Comparison of ENCODE assay signal across 26 cellular contexts in genomic region chr11:121012091-121012490, GRCh38. TPM values are rescaled to one million over a fixed set of nuclear protein-coding genes. Genes with fewer than 3 reads are reported as not detected.
A peak's percentile ranks its signal among the peaks of the same experiment; 100 is the strongest.
DNase-seq lines count a peak whose midpoint lies in the region; ATAC-seq, FAIRE-seq and TF ChIP-seq lines count a peak whose summit lies in the region.
"Had no signal": no experiment of that assay in that cellular context is flagged by ENCODE, and none has a peak within 500 bp of the region (broad histone marks: within the 10 kb centered on the region; RNA-seq: fewer than 3 reads in every experiment).

No MANE protein-coding gene starts in this region.

- no peaks in the 10 kb centered on the region for H3K27me3 ChIP-seq in HUES48 (ENCODE audit: control insufficient read depth, insufficient read depth, low read length)
- no peaks in the 10 kb centered on the region for H3K27me3 ChIP-seq in GM12878 (replicated peaks in 1 of 2; ENCODE audit: control insufficient read depth in 2 of 2, insufficient read depth in 2 of 2, low read length in 1 of 2)
- H3K27me3 ChIP-seq in foreskin keratinocyte = peaks cover 3% of the 10 kb centered on the region
- no peaks in the 10 kb centered on the region for H3K27me3 ChIP-seq in Karpas-422 (ENCODE audit: low read length)
- H3K27me3 ChIP-seq in stomach = no peaks in the 10 kb centered on the region
- H3K27me3 ChIP-seq: BLaER1 treated with 17β-estradiol and CSF1 and Interleukin-3, amounts not matched to agents 10 nM and 100 nM had no signal

- FAIRE-seq in GM12878 (lab: Jason Lieb, UNC) = peak; percentile 35
- FAIRE-seq: A549, D721Med, HTR-8/SVneo, RCC 7860 had no signal

- POLR2A ChIA-PET in GM12878 (lab: Charles Lee) = no interaction called here

- ATAC-seq in GM12878 (no peak), foreskin keratinocyte (peak; percentile 73)
- ATAC-seq: A549 had no signal

- in situ Hi-C loops in GM12878 (cut with MboI) = no loop called here

- no peak for TF ChIP-seq EP300 in GM12878 (IDR thresholded peaks at IDR 0.05; ENCODE audit: borderline replicate concordance in 1 of 2, control insufficient read depth in 1 of 2, low read depth in 2 of 2, low read length in 2 of 2)
- TF ChIP-seq EP300 in stomach (IDR thresholded peaks at IDR 0.05) = no peak

- no peak for TF ChIP-seq POLR2A in GM12878 (IDR thresholded peaks at IDR 0.05; ENCODE audit: low read depth, low read length)
- TF ChIP-seq POLR2A in stomach (IDR thresholded peaks at IDR 0.05) = no peak

- CTCF ChIA-PET in GM12878 (lab: Yijun Ruan, JAX) = no interaction called here

- H3K9me3 ChIP-seq in HUES48 (ENCODE audit: control insufficient read depth, insufficient read depth, low read length) = no peaks in the 10 kb centered on the region
- no peaks in the 10 kb centered on the region; the same call in 2 of the 3 replicates for H3K9me3 ChIP-seq in GM12878 (replicated peaks; ENCODE audit: control insufficient read depth, insufficient read depth, low read length)
- no peaks in the 10 kb centered on the region for H3K9me3 ChIP-seq in Karpas-422 (ENCODE audit: low read length)
- H3K9me3 ChIP-seq in stomach = no peaks in the 10 kb centered on the region
- H3K9me3 ChIP-seq: A549, HAP-1 had no signal

- DNase-seq in GM12878 (ENCODE audit: low read depth, low spot score) (no peak), foreskin keratinocyte (peak; percentile 42 to 72), Karpas-422 (no peak), iPS-NIHi11 (ENCODE audit: low spot score) (no peak), stomach (no peak), NCI-H524 (lab: John Stamatoyannopoulos, UW) (no peak)
- DNase-seq: AML-193; CD4-positive, alpha-beta T cell; HFFc6; NCI-H1048; NCI-H1417; NCI-H1694; NCI-H2029 treated with DMSO at 0.1 percent for 48 hours; NCI-H226; NCI-H510A; NCI-H774; SIG-M5 had no signal

- TF ChIP-seq RAD21 in GM12878 (IDR thresholded peaks at IDR 0.05; ENCODE audit: insufficient read depth, low read depth, low read length) = no peak

- RAD21 ChIA-PET in GM12878 (lab: Charles Lee; ENCODE audit: unreplicated experiment) = no interaction called here

- SMC1A ChIA-PET in GM12878 (lab: Charles Lee; ENCODE audit: uncharacterized antibody, unreplicated experiment) = no interaction called here

- no peaks in the 10 kb centered on the region for H4K20me1 ChIP-seq in GM12878 (ENCODE audit: control insufficient read depth, insufficient read depth)
- H4K20me1 ChIP-seq in Karpas-422 (ENCODE audit: insufficient read depth, low read depth, low read length) = no peaks in the 10 kb centered on the region
- H4K20me1 ChIP-seq: BLaER1 treated with 17β-estradiol and CSF1 and Interleukin-3, amounts not matched to agents 10 nM and 100 nM had no signal

- H3K4me1 ChIP-seq in HUES48 (ENCODE audit: control insufficient read depth, insufficient read depth, low read length) = 0 out of 2 replicates have a peak, but pooled peaks cover 7% of the 10 kb centered on the region
- H3K4me1 ChIP-seq in GM12878 (ENCODE audit: control insufficient read depth, insufficient read depth, low read length) = no peaks in the 10 kb centered on the region
- H3K4me1 ChIP-seq in foreskin keratinocyte = no peaks in the 10 kb centered on the region
- H3K4me1 ChIP-seq in Karpas-422 (ENCODE audit: low read length) = no peaks in the 10 kb centered on the region
- no peaks in the 10 kb centered on the region for H3K4me1 ChIP-seq in stomach
- H3K4me1 ChIP-seq: A549; BLaER1 treated with 17β-estradiol and CSF1 and Interleukin-3, amounts not matched to agents 10 nM and 100 nM had no signal

- peak overlapping the region; percentile 70 for H3K27ac ChIP-seq in HUES48 (ENCODE audit: low read depth, low read length)
- no peak overlapping the region for H3K27ac ChIP-seq in GM12878 (ENCODE audit: control insufficient read depth, insufficient read depth)
- no peak overlapping the region for H3K27ac ChIP-seq in foreskin keratinocyte
- H3K27ac ChIP-seq in Karpas-422 (ENCODE audit: low read length) = no peak overlapping the region
- H3K27ac ChIP-seq in stomach = no peak overlapping the region
- H3K27ac ChIP-seq: A549; BLaER1 treated with 17β-estradiol and CSF1 and Interleukin-3, amounts not matched to agents 10 nM and 100 nM; KMS-11; SK-N-MC had no signal

- H3K79me2 ChIP-seq in GM12878 (ENCODE audit: control insufficient read depth, insufficient read depth, low read length) = no peaks in the 10 kb centered on the region
- no peaks in the 10 kb centered on the region for H3K79me2 ChIP-seq in Karpas-422 (ENCODE audit: low read length)

- no peaks in the 10 kb centered on the region for H3K36me3 ChIP-seq in HUES48 (ENCODE audit: control insufficient read depth, insufficient read depth, low read length)
- no peaks in the 10 kb centered on the region for H3K36me3 ChIP-seq in GM12878 (ENCODE audit: control insufficient read depth in 2 of 2, insufficient read depth in 2 of 2, low read length in 1 of 2)
- H3K36me3 ChIP-seq in Karpas-422 (ENCODE audit: insufficient read depth, low read length) = no peaks in the 10 kb centered on the region
- H3K36me3 ChIP-seq in stomach = no peaks in the 10 kb centered on the region
- H3K36me3 ChIP-seq: BLaER1 treated with 17β-estradiol and CSF1 and Interleukin-3, amounts not matched to agents 10 nM and 100 nM; HAP-1 had no signal

- no peak overlapping the region for H3K4me2 ChIP-seq in GM12878 (ENCODE audit: control insufficient read depth, insufficient read depth)
- H3K4me2 ChIP-seq in Karpas-422 (ENCODE audit: low read depth, low read length, poor library complexity, severe bottlenecking) = no peak overlapping the region
- H3K4me2 ChIP-seq: A549; BLaER1 treated with 17β-estradiol and CSF1 and Interleukin-3, amounts not matched to agents 10 nM and 100 nM; KMS-11 had no signal

- H2AFZ ChIP-seq in GM12878 (ENCODE audit: control insufficient read depth, low read depth, low read length) = no peak overlapping the region
- no peak overlapping the region for H2AFZ ChIP-seq in Karpas-422 (ENCODE audit: low read length)

- no peak overlapping the region; the same call in 1 of the 2 replicates for H3K9ac ChIP-seq in HUES48 (ENCODE audit: low read depth, low read length)
- H3K9ac ChIP-seq in GM12878 (ENCODE audit: control insufficient read depth, insufficient read depth, low read length) = no peak overlapping the region
- H3K9ac ChIP-seq in Karpas-422 (ENCODE audit: low read length) = no peak overlapping the region
- H3K9ac ChIP-seq: BLaER1 treated with 17β-estradiol and CSF1 and Interleukin-3, amounts not matched to agents 10 nM and 100 nM; KMS-11 had no signal

- 50% methylated on average over 1 of the region's 1 CpG for WGBS in GM12878 (ENCODE audit: insufficient coverage, insufficient replicate concordance, low lambda C conversion rate, missing lambda C conversion rate)
- WGBS in stomach, 5 donors = 79 to 91% (median 88%) methylated on average over 1 of the region's 1 CpG

- BruUV-seq in GM12878 (replicated peaks; lab: Mats Ljungman, UMichigan) = no TSS peak

- intact Hi-C loops in GM12878 (cut with micrococcal nuclease; ENCODE audit: unreplicated experiment) (no loop called here), stomach (cut with DNase I; ENCODE audit: low total_unique reads) (no loop called here)

- no peak overlapping the region for H3K4me3 ChIP-seq in HUES48 (ENCODE audit: low read depth, low read length)
- no peak overlapping the region for H3K4me3 ChIP-seq in GM12878
- H3K4me3 ChIP-seq in Karpas-422 (ENCODE audit: low read length) = no peak overlapping the region
- H3K4me3 ChIP-seq in stomach = no peak overlapping the region
- H3K4me3 ChIP-seq: A549; BLaER1 treated with 17β-estradiol and CSF1 and Interleukin-3, amounts not matched to agents 10 nM and 100 nM; HAP-1; SK-N-MC had no signal

- H3K9me2 ChIP-seq in Karpas-422 (replicated peaks; ENCODE audit: insufficient read depth, low read length) = no peaks in the 10 kb centered on the region

- TF ChIP-seq CTCF in GM12878 (IDR thresholded peaks at IDR 0.05 in 2 of 3, conservative IDR thresholded peaks at IDR 0.05 in 1 of 3; ENCODE audit: control insufficient read depth in 2 of 3, extremely low read depth in 1 of 3, insufficient read depth in 1 of 3, low read depth in 3 of 3, low read length in 3 of 3) (no peak), foreskin keratinocyte (conservative IDR thresholded peaks at IDR 0.05) (no peak), stomach (IDR thresholded peaks at IDR 0.05) (no peak)

TF ChIP-seq in GM12878, 131 proteins besides CTCF, POLR2A, EP300 and RAD21 (continues in another document):
- TF ChIP-seq RFX5 (IDR thresholded peaks at IDR 0.05; ENCODE audit: low read depth, low read length) = no peak
- TF ChIP-seq TCF12 (IDR thresholded peaks at IDR 0.05; ENCODE audit: low read depth, low read length) = no peak
- TF ChIP-seq MYB (IDR thresholded peaks at IDR 0.05; ENCODE audit: borderline replicate concordance, low read depth, low read length) = no peak
- TF ChIP-seq RAD51 (IDR thresholded peaks at IDR 0.05) = no peak
- no peak for TF ChIP-seq TAF1 (IDR thresholded peaks at IDR 0.05; ENCODE audit: borderline replicate concordance, low read depth, low read length)
- no peak for TF ChIP-seq NBN (IDR thresholded peaks at IDR 0.05)

RNA-seq across cellular contexts. Expression of gene TBCEL, which starts 11.8 kb away (rescaled TPM):
- total RNA-seq in GM12878 (2013; cell fraction: nucleolus; rRNA removed) = 48.2 and 52.9 TPM in 2 replicates
- total RNA-seq in GM12878 (2014; rRNA removed) = 6.0 and 9.6 TPM in 2 replicates
- 8.6 and 8.8 TPM in 2 replicates for total RNA-seq in GM12878 (2014; rRNA removed; fragmentation: Illumina TruSeq; extraction: Trizol)
- 9.9 and 10.9 TPM in 2 replicates for total RNA-seq in GM12878 (2021)
- polyA plus RNA-seq in GM12878 (2011; ENCODE audit: low read depth) = 3.1 TPM
- 10.4 and 16.2 TPM in 2 replicates for polyA plus RNA-seq in GM12878 (2011; rRNA removed)
- polyA plus RNA-seq in GM12878 (2011; cell fraction: cytosol; rRNA removed) = 4.1 and 4.4 TPM in 2 replicates
- polyA plus RNA-seq in GM12878 (2011; cell fraction: nucleus; rRNA removed) = 12.2 and 12.7 TPM in 2 replicates
- 4.8 and 5.0 TPM in 2 replicates for polyA plus RNA-seq in GM12878 (2012)
- 8.5 and 9.3 TPM in 2 replicates for polyA plus RNA-seq in GM12878 (2014; fragmentation: Illumina TruSeq; extraction: Trizol)
- polyA plus RNA-seq in GM12878 (2014; fragmentation: Nextera tagmentation; extraction: Ambion mirVana) = 1 to 10 TPM; 2.0 to 2.3 TPM
- polyA plus RNA-seq in GM12878 (2014; rRNA removed) = 6.1 and 8.5 TPM in 2 replicates
- polyA plus RNA-seq in GM12878 (2016; fragmentation: Nextera tagmentation; extraction: Ambion mirVana) = 1 to 10 TPM; 4.3 to 9.6 TPM
- 18.0 and 36.5 TPM in 2 replicates for polyA minus RNA-seq in GM12878 (2011; rRNA and poly(A)+ RNA removed)
- polyA minus RNA-seq in GM12878 (2011; cell fraction: cytosol; rRNA and poly(A)+ RNA removed) = 3.1 and 9.0 TPM in 2 replicates
- 19.9 and 27.7 TPM in 2 replicates for polyA minus RNA-seq in GM12878 (2011; cell fraction: nucleus; rRNA and poly(A)+ RNA removed)
- 9.7 TPM in 2 replicates for total RNA-seq in foreskin keratinocyte
- polyA plus RNA-seq in foreskin keratinocyte = 1.9 and 2.3 TPM in 2 replicates
- total RNA-seq in Karpas-422 (2014; rRNA removed; shearing (Covaris generic); ENCODE audit: low replicate concordance) = 3.3 and 7.0 TPM in 2 replicates
- total RNA-seq in stomach = 10 to 100 TPM in 3 of 5 donors, 1 to 10 TPM in 2; 3.2 to 55.1 (median 10.3) TPM
- 1 to 10 TPM; 3.6 to 8.5 (median 7.6) TPM for polyA plus RNA-seq in stomach

Comparison
In these comparisons a context has a peak if more than half of its experiments do, and no peak if none do; other contexts are left out.
1. DNase-seq: peak in foreskin keratinocyte (2 of 2); none in GM12878 (single experiment), Karpas-422 (single experiment), iPS-NIHi11 (single experiment), stomach (single experiment) and NCI-H524 (0 of 2).